Comparison of ENCODE assay signal across 13 cellular contexts in the genomic region with DNA sequence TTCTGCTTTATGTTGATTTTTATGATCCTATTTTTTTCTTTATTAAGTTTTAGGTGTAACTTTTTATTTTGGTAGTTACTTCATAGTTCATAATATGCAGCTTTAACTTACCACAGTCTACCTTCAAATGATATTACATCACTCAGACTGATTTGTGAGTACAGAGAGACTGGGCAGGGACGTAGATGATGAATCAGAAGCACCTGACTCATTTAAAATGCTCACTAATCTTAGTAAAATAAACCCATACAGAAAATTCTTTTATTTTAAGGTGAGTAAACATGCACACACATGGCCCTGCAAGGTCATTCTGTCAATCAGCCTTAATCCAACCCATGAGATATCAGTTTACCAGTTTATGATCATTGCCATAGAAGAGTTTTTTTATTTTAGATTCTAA. TPM values are rescaled to one million over a fixed set of nuclear protein-coding genes. Genes with fewer than 3 reads are reported as not detected.
DNase-seq lines count a peak whose midpoint lies in the region; FAIRE-seq and TF ChIP-seq lines count a peak whose summit lies in the region.
"Not testable (repeated sequence)": the region's sequence is repeated elsewhere in the genome, so short reads cannot be mapped to it uniquely, and the experiment has no call there.
"Had no signal": no experiment of that assay in that cellular context is flagged by ENCODE, and none has a peak within 500 bp of the region (broad histone marks: within the 10 kb centered on the region; RNA-seq: fewer than 3 reads in every experiment).

No MANE protein-coding gene starts in this region.

- H3K36me3 ChIP-seq in OCI-LY1 (ENCODE audit: insufficient read depth, low read length) = not testable (repeated sequence)

- peak overlapping the region; percentile 71; the same call in 1 of the 2 replicates for H2AFZ ChIP-seq in OCI-LY1 (ENCODE audit: low read length)

- H3K9me2 ChIP-seq in OCI-LY1 (ENCODE audit: low read depth, low read length) = not testable (repeated sequence)

- not testable (repeated sequence) for H3K27ac Mint-ChIP-seq in MCF 10A (ENCODE audit: low read depth, unreplicated experiment)

- FAIRE-seq in H54 (lab: Jason Lieb, UNC) = not testable (repeated sequence)

- H3K4me3 Mint-ChIP-seq in MCF 10A (ENCODE audit: unreplicated experiment) = not testable (repeated sequence)

- not testable (repeated sequence) for H3K9me3 Mint-ChIP-seq in MCF 10A (ENCODE audit: unreplicated experiment)

- H3K9me3 ChIP-seq in OCI-LY1 (ENCODE audit: low read length) = not testable (repeated sequence)

- H3K36me3 Mint-ChIP-seq in MCF 10A (ENCODE audit: insufficient read depth, unreplicated experiment) = not testable (repeated sequence)

- not testable (repeated sequence) for H3K4me3 ChIP-seq in OCI-LY1 (ENCODE audit: low read depth, low read length, poor library complexity, severe bottlenecking); epithelial cell of esophagus (ENCODE audit: low read length)

- intact Hi-C loops in MCF 10A (cut with micrococcal nuclease) = not testable (repeated sequence)

- not testable (repeated sequence) for H3K79me2 ChIP-seq in OCI-LY1 (ENCODE audit: insufficient read depth, low read length)

- H3K4me2 ChIP-seq in OCI-LY1 (ENCODE audit: low read length) = not testable (repeated sequence)

- H3K27me3 Mint-ChIP-seq in MCF 10A (ENCODE audit: insufficient read depth, unreplicated experiment) = not testable (repeated sequence)

- DNase-seq in ACHN (peak; percentile 4), H54 (ENCODE audit: insufficient read length, low spot score) (peak; percentile 2), LHCN-M2 (ENCODE audit: low read depth) (peak; percentile 27), MCF 10A (ENCODE audit: unreplicated experiment) (peak; percentile 53), epithelial cell of esophagus (ENCODE audit: low read depth) (peak; percentile 23), glomerular visceral epithelial cell (ENCODE audit: extremely low spot score) (peak; percentile 15), stromal cell of bone marrow (ENCODE audit: low read depth) (peak; percentile 9)

- not testable (repeated sequence) for H3K27me3 ChIP-seq in OCI-LY1 (ENCODE audit: insufficient read depth, low read length)

- not testable (repeated sequence) for H3K4me1 Mint-ChIP-seq in MCF 10A (ENCODE audit: insufficient read depth, unreplicated experiment)

- POLR2A ChIA-PET in MCF 10A (lab: Yijun Ruan, JAX) = not testable (repeated sequence)

- not testable (repeated sequence) for H3K9ac ChIP-seq in OCI-LY1 (ENCODE audit: low read length)

- not testable (repeated sequence) for H3K27ac ChIP-seq in OCI-LY1 (ENCODE audit: low read depth, low read length, poor library complexity, severe bottlenecking)

- not testable (repeated sequence) for H4K20me1 ChIP-seq in OCI-LY1 (ENCODE audit: insufficient read depth, low read length)

- CTCF ChIA-PET in MCF 10A (lab: Yijun Ruan, JAX) = not testable (repeated sequence)

- TF ChIP-seq CTCF in OCI-LY1 (IDR thresholded peaks at IDR 0.05; ENCODE audit: low read length); MCF 10A (IDR thresholded peaks at IDR 0.05; ENCODE audit: unreplicated experiment); epithelial cell of esophagus (IDR thresholded peaks at IDR 0.05; ENCODE audit: insufficient read depth, low read depth, low read length, missing control alignments): not testable (repeated sequence)

- H3F3A ChIP-seq in OCI-LY1 (ENCODE audit: insufficient read depth, low read length) = not testable (repeated sequence)

- peaks cover 13% of the 10 kb centered on the region for H3K4me1 ChIP-seq in OCI-LY1 (ENCODE audit: insufficient read depth, low read length, severe bottlenecking)

- in situ Hi-C loops in ACHN (cut with HindIII; ENCODE audit: low pct_ligation_motif_present, low pct_unique_long_range_greater_than_20kb, low sequenced_read_pairs) = not testable (repeated sequence)

- not testable (repeated sequence) for TF ChIP-seq POLR2A in H54 (IDR thresholded peaks at IDR 0.05; ENCODE audit: low read depth, low read length)

- BruUV-seq in MCF 10A (replicated peaks; lab: Mats Ljungman, UMichigan) = not testable (repeated sequence)

RNA-seq across cellular contexts. Expression of gene ANKRD30B, which starts 8.9 kb away (rescaled TPM):
- 1.1 and 1.4 TPM in 2 replicates for total RNA-seq in LHCN-M2 (2014; rRNA removed)
- 1.9 TPM for polyA plus RNA-seq in LHCN-M2 (2012)
- not detected in 2 replicates for total RNA-seq in MCF 10A (2022)
- total RNA-seq: CD4-positive, CD25-positive, alpha-beta regulatory T cell; CD8-positive, alpha-beta memory T cell; GM23338; H7; HFFc6 had no signal
- polyA plus RNA-seq: CD4-positive, CD25-positive, alpha-beta regulatory T cell; CD8-positive, alpha-beta memory T cell; GM23338 had no signal

Comparison
In these comparisons a context has a peak if more than half of its experiments do, and no peak if none do; other contexts are left out.
1. DNase-seq: peak in every context shown above with its lines; median percentile 53 in MCF 10A; 27 in LHCN-M2; 23 in epithelial cell of esophagus; 15 in glomerular visceral epithelial cell; 9 in stromal cell of bone marrow; 4 in ACHN; 2 in H54.